Comparison of ENCODE assay signal across 19 cellular contexts in genomic region chr5:171549259-171549658, GRCh38.
DNase-seq lines count a peak whose midpoint lies in the region; ATAC-seq and TF ChIP-seq lines count a peak whose summit lies in the region.
"Had no signal": no experiment of that assay in that cellular context is flagged by ENCODE, and none has a peak within 500 bp of the region (broad histone marks: within the 10 kb centered on the region; RNA-seq: fewer than 3 reads in every experiment).

No MANE protein-coding gene starts in this region.

- peaks cover 0 to 6% of the 10 kb centered on the region in 2 donors for H3K36me3 Mint-ChIP-seq in activated naive CD4-positive, alpha-beta T cell treated with anti-CD3 and anti-CD28 coated beads, Interleukin-2, amount 50 U/mL, for 72 hours

- ATAC-seq in Right ventricle myocardium inferior = peak; percentile 39
- no peak for ATAC-seq in left cardiac atrium
- ATAC-seq in aorta (ENCODE audit: low FRiP score) = peak; percentile 57
- no peak for ATAC-seq in activated naive CD4-positive, alpha-beta T cell treated with anti-CD3 and anti-CD28 coated beads, Interleukin-2, amount 50 U/mL, for 72 hours
- ATAC-seq: A549, GM23338 had no signal

- H2AK5ac ChIP-seq in mesenchymal stem cell (ENCODE audit: low read length, severe bottlenecking) = no peak overlapping the region
- no peak overlapping the region for H2AK5ac ChIP-seq in neuronal stem cell (ENCODE audit: low read depth, low read length)

- no peaks in the 10 kb centered on the region for H3K9me3 ChIP-seq in mesenchymal stem cell (ENCODE audit: control insufficient read depth, low read length)
- no peaks in the 10 kb centered on the region for H3K9me3 ChIP-seq in neuronal stem cell (replicated peaks in 1 of 2; ENCODE audit: control insufficient read depth in 2 of 2, insufficient read depth in 1 of 2, low read depth in 1 of 2, low read length in 2 of 2)
- no peaks in the 10 kb centered on the region for H3K9me3 ChIP-seq in aorta (ENCODE audit: control insufficient read depth, low read length)
- H3K9me3 ChIP-seq in hepatocyte (ENCODE audit: low read depth) = no peaks in the 10 kb centered on the region
- H3K9me3 ChIP-seq: A549, Caco-2 had no signal

- TF ChIP-seq CTCF in hepatocyte (IDR thresholded peaks at IDR 0.05; ENCODE audit: poor library complexity) = no peak

- H3K4me1 ChIP-seq in mesenchymal stem cell (ENCODE audit: control insufficient read depth, insufficient read depth, low read depth, low read length) (no peaks in the 10 kb centered on the region), neuronal stem cell (ENCODE audit: control insufficient read depth in 2 of 2, insufficient read depth in 1 of 2, low read depth in 1 of 2, low read length in 2 of 2) (no peaks in the 10 kb centered on the region), aorta (ENCODE audit: control insufficient read depth in 1 of 2, insufficient read depth in 2 of 2, low read length in 2 of 2) (no peaks in the 10 kb centered on the region), hepatocyte (ENCODE audit: insufficient read depth) (no peaks in the 10 kb centered on the region)
- H3K4me1 ChIP-seq: A549, Caco-2 had no signal

- H4K8ac ChIP-seq in mesenchymal stem cell (ENCODE audit: low read length) (no peak overlapping the region), neuronal stem cell (ENCODE audit: low read depth, low read length) (no peak overlapping the region)

- H3K4me2 ChIP-seq in mesenchymal stem cell (ENCODE audit: low read length, poor library complexity, severe bottlenecking) = no peak overlapping the region
- H3K4me2 ChIP-seq in neuronal stem cell (ENCODE audit: insufficient read depth, low read length, poor library complexity, severe bottlenecking) = no peak overlapping the region
- no peak overlapping the region for H3K4me2 ChIP-seq in hepatocyte
- H3K4me2 ChIP-seq: A549, GM23338 had no signal

- DNase-seq in Right ventricle myocardium inferior (ENCODE audit: missing footprints) (no peak), left cardiac atrium (no peak), mesenchymal stem cell (no peak), neuronal stem cell (ENCODE audit: low spot score) (no peak), aorta (no peak), hepatocyte (ENCODE audit: low spot score) (no peak), cortex of kidney (lab: John Stamatoyannopoulos, UW) (no peak)
- no peak for DNase-seq in activated naive CD4-positive, alpha-beta T cell treated with anti-CD3 and anti-CD28 coated beads, Interleukin-2, amount 50 U/mL, for 72 hours (ENCODE audit: low spot score in 2 of 2)
- DNase-seq: AML-193; Caco-2; CD4-positive, alpha-beta T cell; DMS79; GDM1; HCEC 1CT; HFFc6 had no signal

- intact Hi-C loops in Right ventricle myocardium inferior (cut with DNase I) = no loop called here
- intact Hi-C loops in left cardiac atrium (cut with DNase I) = no loop called here
- intact Hi-C loops in aorta (cut with DNase I) = no loop called here

- no peaks in the 10 kb centered on the region for H3K9me2 ChIP-seq in hepatocyte (replicated peaks; ENCODE audit: insufficient read depth)

- H3K27ac ChIP-seq in mesenchymal stem cell (ENCODE audit: low read length, poor library complexity, severe bottlenecking) (no peak overlapping the region), neuronal stem cell (replicated peaks; ENCODE audit: low read length) (no peak overlapping the region), aorta (ENCODE audit: low read depth in 1 of 2, low read length in 2 of 2) (no peak overlapping the region), hepatocyte (no peak overlapping the region)
- H3K27ac ChIP-seq: 22Rv1, A549, C4-2B had no signal

- no peak overlapping the region for H2BK15ac ChIP-seq in mesenchymal stem cell (ENCODE audit: low read depth, poor library complexity, severe bottlenecking)
- H2BK15ac ChIP-seq in neuronal stem cell (ENCODE audit: low read length) = no peak overlapping the region

- H4K20me1 ChIP-seq in hepatocyte (ENCODE audit: insufficient read depth, poor library complexity, severe bottlenecking) = no peaks in the 10 kb centered on the region

- H3K23ac ChIP-seq in mesenchymal stem cell (ENCODE audit: low read length in 2 of 2) (no peak overlapping the region), neuronal stem cell (ENCODE audit: low read depth, low read length, poor library complexity) (no peak overlapping the region)

- no peak overlapping the region for H3K4me3 ChIP-seq in mesenchymal stem cell (ENCODE audit: insufficient read depth in 1 of 2, low read depth in 1 of 2, low read length in 2 of 2)
- H3K4me3 ChIP-seq in neuronal stem cell (ENCODE audit: low read length in 2 of 2) = no peak overlapping the region
- H3K4me3 ChIP-seq in aorta (ENCODE audit: low read length in 2 of 2) = no peak overlapping the region
- H3K4me3 ChIP-seq in hepatocyte = no peak overlapping the region
- H3K4me3 ChIP-seq: A549, GM23338 had no signal

- H3K27me3 ChIP-seq in mesenchymal stem cell (ENCODE audit: control insufficient read depth in 1 of 2, insufficient read depth in 1 of 2, low read length in 2 of 2) (no peaks in the 10 kb centered on the region), neuronal stem cell (ENCODE audit: control insufficient read depth in 3 of 3, insufficient read depth in 3 of 3, low read depth in 1 of 3, low read length in 3 of 3) (no peaks in the 10 kb centered on the region), aorta (ENCODE audit: control insufficient read depth in 1 of 2, insufficient read depth in 2 of 2, low read length in 1 of 2) (no peaks in the 10 kb centered on the region), hepatocyte (no peaks in the 10 kb centered on the region)

- peak overlapping the region in 1 of 2 experiments; percentile 51 for H3K14ac ChIP-seq in mesenchymal stem cell (ENCODE audit: low read length in 2 of 2)
- no peak overlapping the region for H3K14ac ChIP-seq in neuronal stem cell (ENCODE audit: low read length)

- H2BK12ac ChIP-seq in mesenchymal stem cell (ENCODE audit: low read length in 2 of 2) (no peak overlapping the region), neuronal stem cell (ENCODE audit: low read length) (no peak overlapping the region)

- H3K4ac ChIP-seq in mesenchymal stem cell (ENCODE audit: low read depth in 1 of 2, low read length in 2 of 2) (no peak overlapping the region), neuronal stem cell (ENCODE audit: low read length) (no peak overlapping the region)

- H2BK5ac ChIP-seq in mesenchymal stem cell (ENCODE audit: low read depth, low read length, poor library complexity, severe bottlenecking) (no peak overlapping the region), neuronal stem cell (ENCODE audit: low read length) (no peak overlapping the region)

- H3K36me3 ChIP-seq in mesenchymal stem cell (ENCODE audit: control insufficient read depth in 1 of 2, insufficient read depth in 2 of 2, low read depth in 1 of 2, low read length in 2 of 2) = no peaks in the 10 kb centered on the region
- no peaks in the 10 kb centered on the region for H3K36me3 ChIP-seq in neuronal stem cell (replicated peaks in 1 of 2; ENCODE audit: control insufficient read depth in 2 of 2, insufficient read depth in 2 of 2, low read length in 2 of 2)
- H3K36me3 ChIP-seq in aorta (ENCODE audit: control insufficient read depth in 1 of 2, insufficient read depth in 2 of 2, low read length in 1 of 2) = no peaks in the 10 kb centered on the region
- no peaks in the 10 kb centered on the region for H3K36me3 ChIP-seq in hepatocyte (replicated peaks; ENCODE audit: insufficient read depth, low read depth)

- no peak overlapping the region for H2BK120ac ChIP-seq in mesenchymal stem cell (ENCODE audit: low read depth, low read length)
- H2BK120ac ChIP-seq in neuronal stem cell (ENCODE audit: low read depth, low read length) = no peak overlapping the region

- H3K18ac ChIP-seq in mesenchymal stem cell (ENCODE audit: low read depth in 1 of 2, low read length in 2 of 2) (no peak overlapping the region), neuronal stem cell (ENCODE audit: low read length) (peak overlapping the region; percentile 22)

- H3K9me3 Mint-ChIP-seq in activated naive CD4-positive, alpha-beta T cell treated with anti-CD3 and anti-CD28 coated beads, Interleukin-2, amount 50 U/mL, for 72 hours = peaks cover 3 to 7% of the 10 kb centered on the region in 2 donors

- H3K9ac ChIP-seq in mesenchymal stem cell (ENCODE audit: low read length) (peak overlapping the region; percentile 4), neuronal stem cell (ENCODE audit: low read depth, low read length, poor library complexity) (peak overlapping the region; percentile 50)

- 32% methylated on average over 8 of the region's 8 CpGs for WGBS in mesenchymal stem cell
- no CpG with 5 or more reads among the region's 8 CpGs for WGBS in neuronal stem cell (ENCODE audit: extremely low coverage in 2 of 2, insufficient read length in 2 of 2, insufficient replicate concordance in 1 of 2), 2 donors
- 78 to 84% methylated on average over 8 of the region's 8 CpGs for WGBS in aorta, 2 donors
- WGBS in hepatocyte (ENCODE audit: low lambda C conversion rate, missing lambda C conversion rate) = 60% methylated on average over 8 of the region's 8 CpGs

- no peak overlapping the region for H3K27ac Mint-ChIP-seq in activated naive CD4-positive, alpha-beta T cell treated with anti-CD3 and anti-CD28 coated beads, Interleukin-2, amount 50 U/mL, for 72 hours
- H3K27ac Mint-ChIP-seq: CD4-positive, alpha-beta T cell; GM23338; HFFc6 had no signal

- H2AFZ ChIP-seq in mesenchymal stem cell (ENCODE audit: low read depth, low read length) (no peak overlapping the region), neuronal stem cell (ENCODE audit: low read length) (no peak overlapping the region), hepatocyte (no peak overlapping the region)
- H2AFZ ChIP-seq: GM23338 had no signal

- H3K79me1 ChIP-seq in mesenchymal stem cell (replicated peaks; ENCODE audit: low read length, poor library complexity, severe bottlenecking) = no peaks in the 10 kb centered on the region
- H3K79me1 ChIP-seq in neuronal stem cell (ENCODE audit: low read depth, low read length) = no peaks in the 10 kb centered on the region

- H4K91ac ChIP-seq in mesenchymal stem cell (ENCODE audit: low read length) (no peak overlapping the region), neuronal stem cell (ENCODE audit: low read depth, low read length, poor library complexity) (no peak overlapping the region)

- no peaks in the 10 kb centered on the region for H3K79me2 ChIP-seq in hepatocyte

Comparison
In these comparisons a context has a peak if more than half of its experiments do, and no peak if none do; other contexts are left out.
1. ATAC-seq: peak in Right ventricle myocardium inferior (single experiment) and aorta (single experiment); none in left cardiac atrium (0 of 2) and activated naive CD4-positive, alpha-beta T cell treated with anti-CD3 and anti-CD28 coated beads, Interleukin-2, amount 50 U/mL, for 72 hours (0 of 2).